25 cellular contexts compared by ENCODE assay signal in genomic region chr3:156631323-156631722, GRCh38. TPM values are rescaled to one million over a fixed set of nuclear protein-coding genes. Genes with fewer than 3 reads are reported as not detected.
DNase-seq lines count a peak whose midpoint lies in the region; ATAC-seq and TF ChIP-seq lines count a peak whose summit lies in the region.
"Had no signal": no experiment of that assay in that cellular context is flagged by ENCODE, and none has a peak within 500 bp of the region (broad histone marks: within the 10 kb centered on the region; RNA-seq: fewer than 3 reads in every experiment).

No MANE protein-coding gene starts in this region.

- whole genome bisulfite sequencing in prostate gland, result 24% methylated on average over 1 of the region's 1 CpG

- no peak for TF ChIP-seq EP300 in Ishikawa (IDR thresholded peaks at IDR 0.05; ENCODE audit: borderline replicate concordance)

- DNase-seq in NCI-H774 (lab: John Stamatoyannopoulos, UW) (peak; percentile 7), epithelial cell of prostate (ENCODE audit: low read depth, low spot score) (no peak), prostate gland (ENCODE audit: low spot score) (peak; percentile 32), left cardiac atrium (no peak), NCI-H1092 (lab: John Stamatoyannopoulos, UW) (no peak), H4 (ENCODE audit: low spot score) (no peak)
- no peak for DNase-seq in activated T-helper 1 cell treated with anti-CD3 and anti-CD28 coated beads, Interleukin-12 subunit alpha, Interleukin-12 subunit beta, Interleukin-2, Interleukin-4 antibody, amounts not matched to agents 30 ng/mL and 10 ng/mL and 1 ng/mL, durations not matched to agents 14 hours and 24 hours and 36 hours (ENCODE audit: low spot score)
- DNase-seq: activated CD4-positive, alpha-beta T cell treated with anti-CD3 and anti-CD28 coated beads, Interleukin-2, amount 50 U/mL, for 4 hours; aorta; Calu3; dermis blood vessel endothelial cell; DND-41; kidney; NCI-H1048; NCI-H526 treated with DMSO at 0.1 percent for 48 hours; retina had no signal

- TF ChIP-seq RAD21 in Ishikawa (IDR thresholded peaks at IDR 0.05; ENCODE audit: low read depth), result no peak

- no peak for ATAC-seq in left cardiac atrium
- ATAC-seq: activated T-helper 17 cell treated with anti-CD3 and anti-CD28 coated beads, Interleukin-2, amount 50 U/mL, for 72 hours had no signal

- H3K27ac ChIP-seq in epithelial cell of prostate, result peak overlapping the region; percentile 39
- H3K27ac ChIP-seq in prostate gland, result no peak overlapping the region
- H3K27ac ChIP-seq: C4-2B, neutrophil had no signal

- no peak overlapping the region for H3K4me3 Mint-ChIP-seq in activated T-helper 1 cell treated with anti-CD3 and anti-CD28 coated beads, Interleukin-12 subunit alpha, Interleukin-12 subunit beta, Interleukin-2, Interleukin-4 antibody, amounts not matched to agents 30 ng/mL and 10 ng/mL and 1 ng/mL, durations not matched to agents 14 hours and 24 hours and 36 hours
- H3K4me3 Mint-ChIP-seq: activated naive CD8-positive, alpha-beta T cell; activated T-helper 17 cell treated with anti-CD3 and anti-CD28 coated beads, Interleukin-2, amount 50 U/mL, for 72 hours; central memory CD8-positive, alpha-beta T cell; memory B cell; stimulated activated naive CD8-positive, alpha-beta T cell treated with anti-CD3 and anti-CD28 coated beads, Interleukin-15, Interleukin-2, amounts not matched to agents 100 ng/mL and 50 ng/mL, for 24 hours had no signal

- intact Hi-C loops in prostate gland (cut with DNase I) (no loop called here), left cardiac atrium (cut with DNase I) (no loop called here)
- intact Hi-C loops in activated T-helper 1 cell treated with anti-CD3 and anti-CD28 coated beads, Interleukin-12 subunit alpha, Interleukin-12 subunit beta, Interleukin-2, Interleukin-4 antibody, amounts not matched to agents 30 ng/mL and 10 ng/mL and 1 ng/mL, durations not matched to agents 14 hours and 24 hours and 36 hours (cut with micrococcal nuclease), result no loop called here

- no peaks in the 10 kb centered on the region for H3K36me3 ChIP-seq in prostate gland
- H3K36me3 ChIP-seq: HAP-1, neutrophil had no signal

- no peak for TF ChIP-seq CTCF in prostate gland (IDR thresholded peaks at IDR 0.05)

- H3K4me1 Mint-ChIP-seq in activated T-helper 1 cell treated with anti-CD3 and anti-CD28 coated beads, Interleukin-12 subunit alpha, Interleukin-12 subunit beta, Interleukin-2, Interleukin-4 antibody, amounts not matched to agents 30 ng/mL and 10 ng/mL and 1 ng/mL, durations not matched to agents 14 hours and 24 hours and 36 hours (ENCODE audit: low read depth), result peaks cover 4% of the 10 kb centered on the region
- H3K4me1 Mint-ChIP-seq: activated T-helper 17 cell treated with anti-CD3 and anti-CD28 coated beads, Interleukin-2, amount 50 U/mL, for 72 hours; central memory CD8-positive, alpha-beta T cell had no signal

- no peaks in the 10 kb centered on the region for H3K9me3 Mint-ChIP-seq in activated T-helper 1 cell treated with anti-CD3 and anti-CD28 coated beads, Interleukin-12 subunit alpha, Interleukin-12 subunit beta, Interleukin-2, Interleukin-4 antibody, amounts not matched to agents 30 ng/mL and 10 ng/mL and 1 ng/mL, durations not matched to agents 14 hours and 24 hours and 36 hours
- H3K9me3 Mint-ChIP-seq: activated T-helper 17 cell treated with anti-CD3 and anti-CD28 coated beads, Interleukin-2, amount 50 U/mL, for 72 hours; central memory CD8-positive, alpha-beta T cell; memory B cell; stimulated activated naive CD8-positive, alpha-beta T cell treated with anti-CD3 and anti-CD28 coated beads, Interleukin-15, Interleukin-2, amounts not matched to agents 100 ng/mL and 50 ng/mL, for 24 hours had no signal

- H3K27me3 ChIP-seq in prostate gland (replicated peaks; ENCODE audit: insufficient read depth), result no peaks in the 10 kb centered on the region
- H3K27me3 ChIP-seq: neutrophil had no signal

- H3K27ac Mint-ChIP-seq in activated T-helper 1 cell treated with anti-CD3 and anti-CD28 coated beads, Interleukin-12 subunit alpha, Interleukin-12 subunit beta, Interleukin-2, Interleukin-4 antibody, amounts not matched to agents 30 ng/mL and 10 ng/mL and 1 ng/mL, durations not matched to agents 14 hours and 24 hours and 36 hours, result no peak overlapping the region
- H3K27ac Mint-ChIP-seq: activated naive CD8-positive, alpha-beta T cell; activated T-helper 17 cell treated with anti-CD3 and anti-CD28 coated beads, Interleukin-2, amount 50 U/mL, for 72 hours; memory B cell; stimulated activated naive CD8-positive, alpha-beta T cell treated with anti-CD3 and anti-CD28 coated beads, Interleukin-15, Interleukin-2, amounts not matched to agents 100 ng/mL and 50 ng/mL, for 24 hours had no signal

- TF ChIP-seq POLR2A in prostate gland (IDR thresholded peaks at IDR 0.05), result no peak

- peaks cover 7% of the 10 kb centered on the region for H3K27me3 Mint-ChIP-seq in activated T-helper 1 cell treated with anti-CD3 and anti-CD28 coated beads, Interleukin-12 subunit alpha, Interleukin-12 subunit beta, Interleukin-2, Interleukin-4 antibody, amounts not matched to agents 30 ng/mL and 10 ng/mL and 1 ng/mL, durations not matched to agents 14 hours and 24 hours and 36 hours (ENCODE audit: insufficient read depth)
- H3K27me3 Mint-ChIP-seq: activated naive CD8-positive, alpha-beta T cell; activated T-helper 17 cell treated with anti-CD3 and anti-CD28 coated beads, Interleukin-2, amount 50 U/mL, for 72 hours; central memory CD8-positive, alpha-beta T cell; memory B cell; stimulated activated naive CD8-positive, alpha-beta T cell treated with anti-CD3 and anti-CD28 coated beads, Interleukin-15, Interleukin-2, amounts not matched to agents 100 ng/mL and 50 ng/mL, for 24 hours had no signal

- peaks cover 9% of the 10 kb centered on the region for H3K4me1 ChIP-seq in prostate gland (replicated peaks)
- H3K4me1 ChIP-seq: HAP-1 had no signal

- H3K36me3 Mint-ChIP-seq in activated T-helper 1 cell treated with anti-CD3 and anti-CD28 coated beads, Interleukin-12 subunit alpha, Interleukin-12 subunit beta, Interleukin-2, Interleukin-4 antibody, amounts not matched to agents 30 ng/mL and 10 ng/mL and 1 ng/mL, durations not matched to agents 14 hours and 24 hours and 36 hours (ENCODE audit: low read depth), result no peaks in the 10 kb centered on the region
- H3K36me3 Mint-ChIP-seq: activated naive CD8-positive, alpha-beta T cell; memory B cell had no signal

- H3K4me3 ChIP-seq in prostate gland, result no peak overlapping the region
- H3K4me3 ChIP-seq: HAP-1 had no signal

- H3K9me3 ChIP-seq in prostate gland, result no peaks in the 10 kb centered on the region
- H3K9me3 ChIP-seq: HAP-1, neutrophil had no signal

TF ChIP-seq in Ishikawa, 13 proteins besides CTCF, POLR2A, EP300 and RAD21:
- TF ChIP-seq TEAD4 (IDR thresholded peaks at IDR 0.05) (no peak), TCF12 (IDR thresholded peaks at IDR 0.05; ENCODE audit: low read depth) (peak; percentile 72), NFIC (IDR thresholded peaks at IDR 0.05) (peak; percentile 16; the same call in 1 of the 2 replicates), FOXM1 (IDR thresholded peaks at IDR 0.05; ENCODE audit: borderline replicate concordance, low read depth) (no peak), MAX (IDR thresholded peaks at IDR 0.05) (0 out of 2 replicates have a peak, but pooled peaks have one; percentile 3), ZBTB7A (IDR thresholded peaks at IDR 0.05; ENCODE audit: low read depth) (no peak)
- TF ChIP-seq, protein P1, sequence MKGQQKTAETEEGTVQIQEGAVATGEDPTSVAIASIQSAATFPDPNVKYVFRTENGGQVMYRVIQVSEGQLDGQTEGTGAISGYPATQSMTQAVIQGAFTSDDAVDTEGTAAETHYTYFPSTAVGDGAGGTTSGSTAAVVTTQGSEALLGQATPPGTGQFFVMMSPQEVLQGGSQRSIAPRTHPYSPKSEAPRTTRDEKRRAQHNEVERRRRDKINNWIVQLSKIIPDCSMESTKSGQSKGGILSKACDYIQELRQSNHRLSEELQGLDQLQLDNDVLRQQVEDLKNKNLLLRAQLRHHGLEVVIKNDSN (IDR thresholded peaks at IDR 0.05), result no peak

RNA-seq across cellular contexts. Expression of gene TIPARP, which starts 43.1 kb away (rescaled TPM):
- total RNA-seq in prostate gland (10 to 100 TPM; 31.9 to 52.0 TPM), left cardiac atrium (10 to 100 TPM; 34.1 to 37.2 TPM)
- total RNA-seq in activated T-helper 1 cell treated with anti-CD3 and anti-CD28 coated beads, Interleukin-12 subunit alpha, Interleukin-12 subunit beta, Interleukin-2, Interleukin-4 antibody, amounts not matched to agents 30 ng/mL and 10 ng/mL and 1 ng/mL, durations not matched to agents 14 hours and 24 hours and 36 hours, result 20.8 and 21.9 TPM in 2 replicates
- total RNA-seq in H4 (2014; rRNA removed; shearing (Covaris generic)), result 43.2 and 45.4 TPM in 2 replicates

Comparison
In these comparisons a context has a peak if more than half of its experiments do, and no peak if none do; other contexts are left out.
1. DNase-seq: peak in NCI-H774 (single experiment) and prostate gland (single experiment); none in epithelial cell of prostate (single experiment), left cardiac atrium (single experiment), activated T-helper 1 cell treated with anti-CD3 and anti-CD28 coated beads, Interleukin-12 subunit alpha, Interleukin-12 subunit beta, Interleukin-2, Interleukin-4 antibody, amounts not matched to agents 30 ng/mL and 10 ng/mL and 1 ng/mL, durations not matched to agents 14 hours and 24 hours and 36 hours (single experiment), NCI-H1092 (single experiment) and H4 (single experiment).